8 cellular contexts compared by ENCODE assay signal in genomic region chr4:6709230-6710114, GRCh38. TPM values are rescaled to one million over a fixed set of nuclear protein-coding genes. Genes with fewer than 3 reads are reported as not detected.
DNase-seq lines count a peak whose midpoint lies in the region; ATAC-seq, FAIRE-seq and TF ChIP-seq lines count a peak whose summit lies in the region.

Gene MRFAP1L1, minus strand, starts transcription at chr4:6709865. Its CDS starts 236 bp downstream, at chr4:6709629.

- BruUV-seq in PC-3 (replicated peaks; lab: Mats Ljungman, UMichigan) = TSS peak; percentile 86

- CTCF ChIA-PET in PC-3 (lab: Charles Lee) = interaction anchor here (0.7 kb wide), 2 partner anchors 14 to 35 kb away, joined by 3 read pairs; no protein-coding TSS in a partner anchor

- H3K27ac ChIP-seq in PC-3 (ENCODE audit: low read length) (peak within 1 kb of the TSS; percentile 57), epithelial cell of prostate (peak within 1 kb of the TSS; percentile 85)

- no peak for TF ChIP-seq RAD21 in Ishikawa (IDR thresholded peaks at IDR 0.05; ENCODE audit: low read depth)

- H3F3A ChIP-seq in PC-3 (ENCODE audit: low read length, unreplicated experiment) = no peaks in the 10 kb centered on the region

- H3K4me1 ChIP-seq in PC-3 (ENCODE audit: insufficient read depth, low read length) = peaks cover 14% of the 10 kb centered on the region
- peaks cover 18% of the 10 kb centered on the region for H3K4me1 ChIP-seq in mucosa of descending colon (ENCODE audit: low read depth)

- H3K27me3 ChIP-seq in PC-3 (ENCODE audit: low read length) = no peaks in the 10 kb centered on the region

- no peaks in the 10 kb centered on the region for H3K36me3 ChIP-seq in PC-3 (ENCODE audit: low read depth, low read length)
- H3K36me3 ChIP-seq in mucosa of descending colon (ENCODE audit: low read depth) = no peaks in the 10 kb centered on the region

- peak within 1 kb of the TSS; percentile 95 for H3K4me3 ChIP-seq in PC-3 (ENCODE audit: low read length)
- H3K4me3 ChIP-seq in mucosa of descending colon = peak within 1 kb of the TSS; percentile 62

- ATAC-seq in GM21528 (IDR thresholded peaks at IDR 0.05; ENCODE audit: low FRiP score, unreplicated experiment) (peak; percentile 59), PC-3 (peak; percentile 68), mucosa of descending colon (peak; percentile 99)

- H3K79me2 ChIP-seq in PC-3 (ENCODE audit: low read length) = peaks cover 52% of the 10 kb centered on the region

- no peak for FAIRE-seq in D721Med (lab: Jason Lieb, UNC)

- peak; percentile 72 for DNase-seq in D721Med (ENCODE audit: insufficient read length, low spot score)
- peak; percentile 93 for DNase-seq in PC-3
- peak; percentile 96 for DNase-seq in activated T-cell treated with anti-CD3 and anti-CD28 coated beads for 48 hours (ENCODE audit: low read depth)
- peak; percentile 89 for DNase-seq in epithelial cell of prostate (ENCODE audit: low read depth, low spot score)
- peak; percentile 98 to 99 (median 98) for DNase-seq in mucosa of descending colon
- peak; percentile 90 to 92 for DNase-seq in stimulated activated CD8-positive, alpha-beta memory T cell treated with anti-CD3 and anti-CD28 coated beads, Interleukin-4, amount 100 ng/mL, for 1 hour (ENCODE audit: low read depth in 2 of 2, low spot score in 1 of 2)

- H2AFZ ChIP-seq in PC-3 (ENCODE audit: low read length) = peak within 1 kb of the TSS; percentile 95

- peak within 1 kb of the TSS; percentile 86 for H3K9ac ChIP-seq in PC-3 (ENCODE audit: low read length)

- 0 out of 2 replicates have a peak, but pooled peaks cover 8% of the 10 kb centered on the region for H4K20me1 ChIP-seq in PC-3 (ENCODE audit: low read length)

- POLR2A ChIA-PET in PC-3 (lab: Charles Lee; ENCODE audit: unreplicated experiment) = no interaction called here

- no peaks in the 10 kb centered on the region for H3K9me2 ChIP-seq in PC-3 (replicated peaks; ENCODE audit: low read length)

- intact Hi-C loops in PC-3 (cut with micrococcal nuclease) (no loop called here), mucosa of descending colon (cut with DNase I, micrococcal nuclease) (no loop called here)

- no peak for TF ChIP-seq EP300 in Ishikawa (IDR thresholded peaks at IDR 0.05; ENCODE audit: borderline replicate concordance)

- no peaks in the 10 kb centered on the region for H3K9me3 ChIP-seq in PC-3 (ENCODE audit: low read length)
- H3K9me3 ChIP-seq in mucosa of descending colon = no peaks in the 10 kb centered on the region

- TF ChIP-seq CTCF in D721Med (IDR thresholded peaks at IDR 0.05; ENCODE audit: insufficient read depth, missing control alignments) (no peak), PC-3 (conservative IDR thresholded peaks at IDR 0.05; ENCODE audit: low read depth, low read length) (no peak), mucosa of descending colon (IDR thresholded peaks at IDR 0.05) (no peak)

- H3K4me2 ChIP-seq in PC-3 (ENCODE audit: low read length) = peak within 1 kb of the TSS; percentile 99

TF ChIP-seq in Ishikawa, 13 proteins besides CTCF, POLR2A, EP300 and RAD21:
- 0 out of 2 replicates have a peak, but pooled peaks have one; percentile 19 for TF ChIP-seq REST (IDR thresholded peaks at IDR 0.05; ENCODE audit: low read depth)
- TF ChIP-seq YY1 (IDR thresholded peaks at IDR 0.05; ENCODE audit: low read depth) = peak; percentile 95
- TF ChIP-seq ZBTB7A (IDR thresholded peaks at IDR 0.05; ENCODE audit: low read depth) = no peak
- no peak for TF ChIP-seq FOXM1 (IDR thresholded peaks at IDR 0.05; ENCODE audit: borderline replicate concordance, low read depth)
- peak; percentile 34; the same call in 1 of the 2 replicates for TF ChIP-seq NFIC (IDR thresholded peaks at IDR 0.05)
- peak; percentile 93 for TF ChIP-seq TAF1 (IDR thresholded peaks at IDR 0.05; ENCODE audit: low read depth)
- TF ChIP-seq CREB1 (IDR thresholded peaks at IDR 0.05; ENCODE audit: low read depth) = peak; percentile 41
- peak; percentile 42; the same call in 1 of the 2 replicates for TF ChIP-seq TCF12 (IDR thresholded peaks at IDR 0.05; ENCODE audit: low read depth)
- TF ChIP-seq CEBPB (IDR thresholded peaks at IDR 0.05) = no peak
- peak; percentile 52 for TF ChIP-seq TEAD4 (IDR thresholded peaks at IDR 0.05)
- TF ChIP-seq EGR1 (IDR thresholded peaks at IDR 0.05) = no peak
- peak; percentile 91 for TF ChIP-seq MAX (IDR thresholded peaks at IDR 0.05)
- peak; percentile 29; the same call in 1 of the 2 replicates for TF ChIP-seq USF1 (IDR thresholded peaks at IDR 0.05)

RNA-seq across cellular contexts. Expression of gene MRFAP1L1, which starts in this region (rescaled TPM):
- 50.5 and 57.6 TPM in 2 replicates for total RNA-seq in PC-3 (2014; rRNA removed)
- total RNA-seq in mucosa of descending colon = 10 to 100 TPM; 24.2 to 49.0 (median 31.2) TPM

Comparison
In these comparisons a context has a peak if more than half of its experiments do, and no peak if none do; other contexts are left out.
1. Peak in every context shown above with its lines: DNase-seq, ATAC-seq, H3K4me3 ChIP-seq and H3K27ac ChIP-seq.